ENCODE assay signal across 17 cellular contexts in genomic region chr15:70679919-70680231, GRCh38.
DNase-seq lines count a peak whose midpoint lies in the region; ATAC-seq and TF ChIP-seq lines count a peak whose summit lies in the region.
"Had no signal": no experiment of that assay in that cellular context is flagged by ENCODE, and none has a peak within 500 bp of the region (broad histone marks: within the 10 kb centered on the region; RNA-seq: fewer than 3 reads in every experiment).

No MANE protein-coding gene starts in this region.

- BruUV-seq in PC-9 (replicated peaks; lab: Mats Ljungman, UMichigan) = no TSS peak

- DNase-seq in CD4-positive, alpha-beta T cell = no peak
- DNase-seq in PC-9 (no peak), endodermal cell (no peak), BE2C (no peak), SK-N-DZ (ENCODE audit: low spot score) (no peak)
- DNase-seq in activated CD4-positive, alpha-beta T cell treated with anti-CD3 and anti-CD28 coated beads for 48 hours = no peak
- DNase-seq: GDM1; H9; NCI-H2081 treated with DMSO at 0.1 percent for 48 hours; NCI-H446 treated with DMSO at 0.1 percent for 48 hours; NK-92 treated with Interleukin-12 subunit alpha and Interleukin-12 subunit beta, amount 100 ng/mL, for 24 hours had no signal

- peaks cover 3% of the 10 kb centered on the region for H3K27me3 ChIP-seq in CD4-positive, alpha-beta T cell (ENCODE audit: control insufficient read depth, insufficient read depth, low read length)
- H3K27me3 ChIP-seq in PC-9 (ENCODE audit: insufficient read depth, low read depth) (no peaks in the 10 kb centered on the region), endodermal cell (ENCODE audit: control insufficient read depth, insufficient read depth, low read length, poor library complexity, severe bottlenecking) (no peaks in the 10 kb centered on the region), BE2C (no peaks in the 10 kb centered on the region)
- H3K27me3 ChIP-seq: SJSA1 had no signal

- no peak overlapping the region for H3K9ac ChIP-seq in endodermal cell (ENCODE audit: extremely low read depth, low read length, poor library complexity, severe bottlenecking)

- no peaks in the 10 kb centered on the region for H4K20me1 ChIP-seq in PC-9 (ENCODE audit: insufficient read depth)

- intact Hi-C loops in CD4-positive, alpha-beta T cell (cut with DNase I, micrococcal nuclease) = loop anchor here (1.0 to 10.0 kb wide), 5 partner anchors 45 to 765 kb away; no protein-coding TSS in a partner anchor
- intact Hi-C loops in PC-9 (cut with micrococcal nuclease; ENCODE audit: unreplicated experiment) = loop anchor here (1.0 to 10.0 kb wide), 5 partner anchors 45 to 765 kb away; no protein-coding TSS in a partner anchor

- peaks cover 4% of the 10 kb centered on the region for H3K4me1 Mint-ChIP-seq in CD4-positive, alpha-beta T cell (ENCODE audit: low read depth)
- H3K4me1 Mint-ChIP-seq in endodermal cell = peaks cover 3% of the 10 kb centered on the region
- H3K4me1 Mint-ChIP-seq: H9 had no signal

- peak; percentile 13 for TF ChIP-seq CTCF in 22Rv1 (IDR thresholded peaks at IDR 0.05)
- TF ChIP-seq CTCF in CD4-positive, alpha-beta T cell (IDR thresholded peaks at IDR 0.05) = peak; percentile 34
- TF ChIP-seq CTCF in PC-9 (conservative IDR thresholded peaks at IDR 0.05) = 0 out of 2 replicates have a peak, but pooled peaks have one; percentile 1
- peak; percentile 6 for TF ChIP-seq CTCF in endodermal cell (conservative IDR thresholded peaks at IDR 0.05)
- TF ChIP-seq CTCF in BE2C (IDR thresholded peaks at IDR 0.05; ENCODE audit: low read depth, low read length) = no peak

- H3K36me3 ChIP-seq in PC-9 (ENCODE audit: low read depth) = no peaks in the 10 kb centered on the region
- H3K36me3 ChIP-seq in endodermal cell (ENCODE audit: control insufficient read depth, insufficient read depth, low read length) = peaks cover 55% of the 10 kb centered on the region
- no peaks in the 10 kb centered on the region for H3K36me3 ChIP-seq in BE2C

- CTCF ChIA-PET in CD4-positive, alpha-beta T cell (lab: Charles Lee) = interaction anchor here (1.3 kb wide), 1 partner anchor 43 kb away, joined by 3 read pairs; no protein-coding TSS in a partner anchor
- CTCF ChIA-PET in PC-9 (lab: Charles Lee) = interaction anchor here (0.6 to 0.7 kb wide), 3 partner anchors 65 to 229 kb away, joined by 3 to 4 read pairs (median 4); no protein-coding TSS in a partner anchor

- H3K4me3 Mint-ChIP-seq in CD4-positive, alpha-beta T cell = no peak overlapping the region
- H3K4me3 Mint-ChIP-seq in endodermal cell = no peak overlapping the region
- H3K4me3 Mint-ChIP-seq: CD4-positive, CD25-positive, alpha-beta regulatory T cell; H9 had no signal

- no peaks in the 10 kb centered on the region for H3K79me2 ChIP-seq in PC-9 (ENCODE audit: low read depth)

- POLR2A ChIA-PET in CD4-positive, alpha-beta T cell (lab: Charles Lee) = interaction anchor here (1.3 kb wide), 1 partner anchor 43 kb away, joined by 4 read pairs; no protein-coding TSS in a partner anchor
- POLR2A ChIA-PET in PC-9 (lab: Charles Lee; ENCODE audit: unreplicated experiment) = interaction anchor here (0.7 kb wide), 2 partner anchors 154 to 224 kb away, joined by 7 to 10 read pairs; no protein-coding TSS in a partner anchor

- no peak overlapping the region for H2AFZ ChIP-seq in PC-9

- no peak overlapping the region for H3K27ac ChIP-seq in 22Rv1
- no peak overlapping the region for H3K27ac ChIP-seq in CD4-positive, alpha-beta T cell (ENCODE audit: low read depth, low read length)
- no peak overlapping the region for H3K27ac ChIP-seq in PC-9
- H3K27ac ChIP-seq in endodermal cell (ENCODE audit: low read depth, low read length) = no peak overlapping the region
- H3K27ac ChIP-seq: HL-60, SJSA1 had no signal

- no peaks in the 10 kb centered on the region for H3K9me3 ChIP-seq in CD4-positive, alpha-beta T cell (ENCODE audit: control insufficient read depth, low read length)
- H3K9me3 ChIP-seq in PC-9 (ENCODE audit: insufficient read depth, low read depth) (no peaks in the 10 kb centered on the region), endodermal cell (ENCODE audit: control insufficient read depth, low read length) (no peaks in the 10 kb centered on the region), BE2C (no peaks in the 10 kb centered on the region)
- H3K9me3 ChIP-seq: SJSA1 had no signal

- H3K4me1 ChIP-seq in PC-9 (replicated peaks; ENCODE audit: insufficient read depth) (no peaks in the 10 kb centered on the region), endodermal cell (ENCODE audit: control insufficient read depth, insufficient read depth, low read length) (no peaks in the 10 kb centered on the region), BE2C (no peaks in the 10 kb centered on the region)
- H3K4me1 ChIP-seq: SJSA1 had no signal

- no peaks in the 10 kb centered on the region for H3K9me2 ChIP-seq in PC-9 (ENCODE audit: insufficient read depth)

- no peak for ATAC-seq in CD4-positive, alpha-beta T cell (ENCODE audit: poor library complexity)
- ATAC-seq in GM21515 (IDR thresholded peaks at IDR 0.05; ENCODE audit: unreplicated experiment) = no peak
- ATAC-seq: PC-3 had no signal

- no peaks in the 10 kb centered on the region for H3K9me3 Mint-ChIP-seq in CD4-positive, alpha-beta T cell
- no peaks in the 10 kb centered on the region for H3K9me3 Mint-ChIP-seq in endodermal cell
- H3K9me3 Mint-ChIP-seq: CD4-positive, CD25-positive, alpha-beta regulatory T cell; H9 had no signal

- no peak overlapping the region for H3K27ac Mint-ChIP-seq in CD4-positive, alpha-beta T cell
- no peak overlapping the region for H3K27ac Mint-ChIP-seq in endodermal cell
- H3K27ac Mint-ChIP-seq: CD4-positive, CD25-positive, alpha-beta regulatory T cell had no signal

- H3K36me3 Mint-ChIP-seq in CD4-positive, alpha-beta T cell (ENCODE audit: low read depth) = no peaks in the 10 kb centered on the region
- H3K36me3 Mint-ChIP-seq in endodermal cell (ENCODE audit: low read depth) = peaks cover 6% of the 10 kb centered on the region
- H3K36me3 Mint-ChIP-seq: CD4-positive, CD25-positive, alpha-beta regulatory T cell had no signal

- peaks cover 9% of the 10 kb centered on the region; the same call in 1 of the 2 replicates for H3F3A ChIP-seq in PC-9 (ENCODE audit: insufficient read depth, low read depth)

- peaks cover 19% of the 10 kb centered on the region for H3K27me3 Mint-ChIP-seq in CD4-positive, alpha-beta T cell
- H3K27me3 Mint-ChIP-seq in endodermal cell (ENCODE audit: insufficient read depth) = no peaks in the 10 kb centered on the region

- no peak overlapping the region for H3K4me2 ChIP-seq in PC-9

- H3K4me3 ChIP-seq in PC-9 (no peak overlapping the region), endodermal cell (ENCODE audit: low read length) (no peak overlapping the region), BE2C (ENCODE audit: low read depth, low read length) (no peak overlapping the region)
- H3K4me3 ChIP-seq: SJSA1 had no signal
